ENCODE assay signal across 16 cellular contexts in genomic region chr2:224843141-224843540, GRCh38.
DNase-seq lines count a peak whose midpoint lies in the region; ATAC-seq and TF ChIP-seq lines count a peak whose summit lies in the region.
"Had no signal": no experiment of that assay in that cellular context is flagged by ENCODE, and none has a peak within 500 bp of the region (broad histone marks: within the 10 kb centered on the region; RNA-seq: fewer than 3 reads in every experiment).

No MANE protein-coding gene starts in this region.

- H3K27ac Mint-ChIP-seq in CD14-positive monocyte (peak overlapping the region in 4 of 7 donors; percentile 18 to 88 (median 46)), activated B cell treated with CpG ODN at 0.5 μM for 24 hours (peak overlapping the region; percentile 36)
- H3K27ac Mint-ChIP-seq in natural killer cell treated with Interleukin-12 subunit alpha and Interleukin-12 subunit beta and Interleukin-15 and Interleukin-18, amount 100 ng/mL, for 72 hours = peak overlapping the region in 1 of 2 donors; percentile 23
- H3K27ac Mint-ChIP-seq: nephron had no signal

- peak; percentile 11 for DNase-seq in ACHN
- no peak for DNase-seq in CD14-positive monocyte (ENCODE audit: low spot score)
- DNase-seq in activated B cell treated with CpG ODN at 0.5 μM for 24 hours = no peak
- peak; percentile 37 for DNase-seq in fibroblast of peridontal ligament (ENCODE audit: extremely low read depth)
- no peak for DNase-seq in right atrium auricular region (ENCODE audit: low spot score)
- no peak for DNase-seq in natural killer cell treated with Interleukin-12 subunit alpha and Interleukin-12 subunit beta and Interleukin-15 and Interleukin-18, amount 100 ng/mL, for 72 hours (ENCODE audit: low spot score)
- DNase-seq in right cardiac atrium = no peak
- DNase-seq in DMS79 treated with DMSO at 0.1 percent for 48 hours (lab: John Stamatoyannopoulos, UW) = no peak
- DNase-seq: activated CD4-positive, alpha-beta memory T cell treated with anti-CD3 and anti-CD28 coated beads, Interleukin-2, amount 10 ng/mL, durations not matched to agents 7 days and 5 days; Kasumi-1; lower lobe of right lung; NCI-H1694 treated with DMSO at 0.1 percent for 48 hours; NCI-H524; stimulated activated CD4-positive, alpha-beta T cell treated with anti-CD3 and anti-CD28 coated beads, Interleukin-15, amount 100 ng/mL, for 24 hours had no signal

- H3K4me1 ChIP-seq in right atrium auricular region (peaks cover 0 to 2% of the 10 kb centered on the region in 2 donors), right cardiac atrium (ENCODE audit: control insufficient read depth, insufficient read depth, low read length) (no peaks in the 10 kb centered on the region)
- H3K4me1 ChIP-seq: lower lobe of right lung, prostate gland had no signal

- H3K9me3 ChIP-seq in right atrium auricular region (no peaks in the 10 kb centered on the region), right cardiac atrium (ENCODE audit: control insufficient read depth, low read length) (no peaks in the 10 kb centered on the region)
- H3K9me3 ChIP-seq: lower lobe of right lung, prostate gland had no signal

- CTCF ChIA-PET in activated B cell treated with CpG ODN at 0.5 μM for 24 hours (lab: Charles Lee) = no interaction called here

- intact Hi-C loops in CD14-positive monocyte (cut with micrococcal nuclease) = no loop called here
- intact Hi-C loops in activated B cell treated with CpG ODN at 0.5 μM for 24 hours (cut with micrococcal nuclease) = no loop called here
- intact Hi-C loops in right cardiac atrium (cut with DNase I) = no loop called here

- in situ Hi-C loops in ACHN (cut with HindIII; ENCODE audit: low pct_ligation_motif_present, low pct_unique_long_range_greater_than_20kb, low sequenced_read_pairs) = no loop called here

- H3K36me3 Mint-ChIP-seq in CD14-positive monocyte = peaks cover 83 to 96% of the 10 kb centered on the region in 2 donors
- peaks cover 91% of the 10 kb centered on the region for H3K36me3 Mint-ChIP-seq in activated B cell treated with CpG ODN at 0.5 μM for 24 hours (ENCODE audit: low read depth)
- H3K36me3 Mint-ChIP-seq in natural killer cell treated with Interleukin-12 subunit alpha and Interleukin-12 subunit beta and Interleukin-15 and Interleukin-18, amount 100 ng/mL, for 72 hours = peaks cover 54% of the 10 kb centered on the region

- no peak overlapping the region for H3K4me3 ChIP-seq in right atrium auricular region
- H3K4me3 ChIP-seq in right cardiac atrium (ENCODE audit: low read length) = no peak overlapping the region
- H3K4me3 ChIP-seq: lower lobe of right lung, prostate gland had no signal

- H3K27ac ChIP-seq in right atrium auricular region = no peak overlapping the region
- H3K27ac ChIP-seq in right cardiac atrium (ENCODE audit: low read length) = no peak overlapping the region
- H3K27ac ChIP-seq: lower lobe of right lung, prostate gland had no signal

- TF ChIP-seq CTCF in CD14-positive monocyte (IDR thresholded peaks at IDR 0.05) (no peak), activated B cell treated with CpG ODN at 0.5 μM for 24 hours (IDR thresholded peaks at IDR 0.05) (no peak), right atrium auricular region (IDR thresholded peaks at IDR 0.05) (no peak)

- no peaks in the 10 kb centered on the region for H3K27me3 Mint-ChIP-seq in CD14-positive monocyte (ENCODE audit: low read depth in 3 of 3)
- H3K27me3 Mint-ChIP-seq in activated B cell treated with CpG ODN at 0.5 μM for 24 hours = no peaks in the 10 kb centered on the region
- H3K27me3 Mint-ChIP-seq in natural killer cell treated with Interleukin-12 subunit alpha and Interleukin-12 subunit beta and Interleukin-15 and Interleukin-18, amount 100 ng/mL, for 72 hours = no peaks in the 10 kb centered on the region
- H3K27me3 Mint-ChIP-seq: activated CD4-positive, alpha-beta memory T cell treated with anti-CD3 and anti-CD28 coated beads, Interleukin-2, amount 10 ng/mL, durations not matched to agents 7 days and 5 days had no signal

- H3K4me1 Mint-ChIP-seq in CD14-positive monocyte (no peaks in the 10 kb centered on the region), activated B cell treated with CpG ODN at 0.5 μM for 24 hours (no peaks in the 10 kb centered on the region)
- peaks cover 0 to 8% of the 10 kb centered on the region in 2 donors for H3K4me1 Mint-ChIP-seq in natural killer cell treated with Interleukin-12 subunit alpha and Interleukin-12 subunit beta and Interleukin-15 and Interleukin-18, amount 100 ng/mL, for 72 hours (ENCODE audit: low read depth in 2 of 2)

- ATAC-seq in activated B cell treated with CpG ODN at 0.5 μM for 24 hours (ENCODE audit: low read depth) (no peak), right cardiac atrium (no peak)
- ATAC-seq in natural killer cell treated with Interleukin-12 subunit alpha and Interleukin-12 subunit beta and Interleukin-15 and Interleukin-18, amount 100 ng/mL, for 72 hours = no peak
- ATAC-seq: lower lobe of right lung had no signal

- WGBS in right cardiac atrium = 86% methylated on average over 2 of the region's 2 CpGs

- no peak overlapping the region for H3K4me3 Mint-ChIP-seq in CD14-positive monocyte
- H3K4me3 Mint-ChIP-seq in activated B cell treated with CpG ODN at 0.5 μM for 24 hours = no peak overlapping the region
- H3K4me3 Mint-ChIP-seq in natural killer cell treated with Interleukin-12 subunit alpha and Interleukin-12 subunit beta and Interleukin-15 and Interleukin-18, amount 100 ng/mL, for 72 hours = no peak overlapping the region
- H3K4me3 Mint-ChIP-seq: activated CD4-positive, alpha-beta memory T cell treated with anti-CD3 and anti-CD28 coated beads, Interleukin-2, amount 10 ng/mL, durations not matched to agents 7 days and 5 days; nephron had no signal

- POLR2A ChIA-PET in activated B cell treated with CpG ODN at 0.5 μM for 24 hours (lab: Charles Lee) = no interaction called here

- H3K27me3 ChIP-seq in right atrium auricular region (no peaks in the 10 kb centered on the region), right cardiac atrium (ENCODE audit: control insufficient read depth, insufficient read depth) (no peaks in the 10 kb centered on the region)

- H3K9me3 Mint-ChIP-seq in CD14-positive monocyte (peaks cover 0 to 8% (median 3%) of the 10 kb centered on the region in 7 donors), activated B cell treated with CpG ODN at 0.5 μM for 24 hours (peaks cover 7% of the 10 kb centered on the region)
- no peaks in the 10 kb centered on the region for H3K9me3 Mint-ChIP-seq in natural killer cell treated with Interleukin-12 subunit alpha and Interleukin-12 subunit beta and Interleukin-15 and Interleukin-18, amount 100 ng/mL, for 72 hours
- H3K9me3 Mint-ChIP-seq: nephron had no signal

- no peaks in the 10 kb centered on the region for H3K36me3 ChIP-seq in right atrium auricular region
- H3K36me3 ChIP-seq: prostate gland had no signal

Comparison
In these comparisons a context has a peak if more than half of its experiments do, and no peak if none do; other contexts are left out.
1. DNase-seq: peak in ACHN (single experiment) and fibroblast of peridontal ligament (single experiment); none in CD14-positive monocyte (single experiment), activated B cell treated with CpG ODN at 0.5 μM for 24 hours (single experiment), right atrium auricular region (single experiment), natural killer cell treated with Interleukin-12 subunit alpha and Interleukin-12 subunit beta and Interleukin-15 and Interleukin-18, amount 100 ng/mL, for 72 hours (single experiment), right cardiac atrium (0 of 3) and DMS79 treated with DMSO at 0.1 percent for 48 hours (single experiment).